Comparison of ENCODE assay signal across 8 cellular contexts in the genomic region with DNA sequence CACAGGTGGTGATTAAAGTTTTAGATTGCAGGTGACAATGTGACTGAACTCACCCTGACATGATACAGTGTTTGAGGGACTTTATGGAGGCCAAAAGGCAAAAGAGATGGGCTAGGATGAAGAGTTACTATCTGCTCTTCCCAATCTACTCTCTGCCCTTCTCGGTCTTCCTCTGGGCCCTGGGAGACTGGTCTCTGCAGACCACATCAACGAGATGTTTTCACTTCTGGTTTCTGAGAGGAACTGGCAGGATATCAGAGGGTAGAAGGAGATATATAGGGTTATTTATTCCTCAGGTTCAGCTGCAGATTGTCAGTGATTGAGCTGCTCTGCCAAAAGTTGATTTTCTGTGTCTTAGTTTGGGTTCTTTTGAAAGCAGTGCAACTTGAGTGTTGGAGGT. TPM values are rescaled to one million over a fixed set of nuclear protein-coding genes. Genes with fewer than 3 reads are reported as not detected.
DNase-seq lines count a peak whose midpoint lies in the region; ATAC-seq and TF ChIP-seq lines count a peak whose summit lies in the region.

No MANE protein-coding gene starts in this region.

- H3K79me1 ChIP-seq in mesenchymal stem cell (replicated peaks; ENCODE audit: low read length, poor library complexity, severe bottlenecking), result no peaks in the 10 kb centered on the region

- no peak overlapping the region for H2BK5ac ChIP-seq in mesenchymal stem cell (ENCODE audit: low read depth, low read length, poor library complexity, severe bottlenecking)

- no peak overlapping the region for H3K18ac ChIP-seq in mesenchymal stem cell (ENCODE audit: low read depth in 1 of 2, low read length in 2 of 2)

- H2BK12ac ChIP-seq in mesenchymal stem cell (ENCODE audit: low read length in 2 of 2), result no peak overlapping the region

- no peak overlapping the region for H2AFZ ChIP-seq in mesenchymal stem cell (ENCODE audit: low read depth, low read length)

- H3K27ac ChIP-seq in CD4-positive, alpha-beta T cell (ENCODE audit: low read depth, low read length), result peak overlapping the region; percentile 5
- H3K27ac ChIP-seq in tibial nerve (no peak overlapping the region), mesenchymal stem cell (ENCODE audit: low read length, poor library complexity, severe bottlenecking) (no peak overlapping the region)

- no peak overlapping the region for H3K4ac ChIP-seq in mesenchymal stem cell (ENCODE audit: low read depth in 1 of 2, low read length in 2 of 2)

- no peak for TF ChIP-seq EP300 in tibial nerve (IDR thresholded peaks at IDR 0.05)

- no peak overlapping the region for H3K4me2 ChIP-seq in mesenchymal stem cell (ENCODE audit: low read length, poor library complexity, severe bottlenecking)

- no peak overlapping the region for H4K91ac ChIP-seq in mesenchymal stem cell (ENCODE audit: low read length)

- no peak overlapping the region for H3K14ac ChIP-seq in mesenchymal stem cell (ENCODE audit: low read length in 2 of 2)

- TF ChIP-seq CTCF in CD4-positive, alpha-beta T cell (IDR thresholded peaks at IDR 0.05), result no peak
- no peak for TF ChIP-seq CTCF in tibial nerve (IDR thresholded peaks at IDR 0.05)

- peak overlapping the region; percentile 69 for H3K4me3 Mint-ChIP-seq in CD4-positive, alpha-beta T cell
- peak overlapping the region; percentile 1 to 58 (median 15) for H3K4me3 Mint-ChIP-seq in T-cell

- H3K36me3 ChIP-seq in tibial nerve (no peaks in the 10 kb centered on the region), mesenchymal stem cell (ENCODE audit: control insufficient read depth in 1 of 2, insufficient read depth in 2 of 2, low read depth in 1 of 2, low read length in 2 of 2) (no peaks in the 10 kb centered on the region)

- no peak overlapping the region for H2AK5ac ChIP-seq in mesenchymal stem cell (ENCODE audit: low read length, severe bottlenecking)

- no peaks in the 10 kb centered on the region for H3K27me3 Mint-ChIP-seq in CD4-positive, alpha-beta T cell
- H3K27me3 Mint-ChIP-seq in T-cell, result no peaks in the 10 kb centered on the region

- H4K8ac ChIP-seq in mesenchymal stem cell (ENCODE audit: low read length), result no peak overlapping the region

- no peaks in the 10 kb centered on the region for H3K27me3 ChIP-seq in CD4-positive, alpha-beta T cell (ENCODE audit: control insufficient read depth, insufficient read depth, low read length)
- no peaks in the 10 kb centered on the region for H3K27me3 ChIP-seq in tibial nerve
- H3K27me3 ChIP-seq in mesenchymal stem cell (ENCODE audit: control insufficient read depth in 1 of 2, insufficient read depth in 1 of 2, low read length in 2 of 2), result no peaks in the 10 kb centered on the region

- TF ChIP-seq POLR2A in tibial nerve (IDR thresholded peaks at IDR 0.05), result no peak

- peaks cover 77% of the 10 kb centered on the region for H3K4me1 Mint-ChIP-seq in CD4-positive, alpha-beta T cell (ENCODE audit: low read depth)
- peaks cover 62 to 75% (median 72%) of the 10 kb centered on the region in 3 donors for H3K4me1 Mint-ChIP-seq in T-cell

- H3K9me3 Mint-ChIP-seq in CD4-positive, alpha-beta T cell, result no peaks in the 10 kb centered on the region
- no peaks in the 10 kb centered on the region for H3K9me3 Mint-ChIP-seq in T-cell

- no peak overlapping the region for H3K9ac ChIP-seq in mesenchymal stem cell (ENCODE audit: low read length)

- H2BK15ac ChIP-seq in mesenchymal stem cell (ENCODE audit: low read depth, poor library complexity, severe bottlenecking), result no peak overlapping the region

- DNase-seq in CD4-positive, alpha-beta T cell, result no peak
- DNase-seq in T-cell (peak in 2 of 34 experiments; percentile 8 to 13), tibial nerve (ENCODE audit: low spot score in 2 of 2) (no peak), mesenchymal stem cell (no peak), DMS79 (lab: John Stamatoyannopoulos, UW) (no peak)
- no peak for DNase-seq in activated CD4-positive, alpha-beta T cell treated with anti-CD3 and anti-CD28 coated beads for 4 hours

- H3K4me1 ChIP-seq in tibial nerve (peaks cover 0 to 14% (median 4%) of the 10 kb centered on the region in 4 donors), mesenchymal stem cell (ENCODE audit: control insufficient read depth, insufficient read depth, low read depth, low read length) (peaks cover 5% of the 10 kb centered on the region)

- peak overlapping the region; percentile 81 for H3K27ac Mint-ChIP-seq in CD4-positive, alpha-beta T cell
- peak overlapping the region; percentile 84 to 89 for H3K27ac Mint-ChIP-seq in T-cell

- H2BK120ac ChIP-seq in mesenchymal stem cell (ENCODE audit: low read depth, low read length), result no peak overlapping the region

- POLR2A ChIA-PET in CD4-positive, alpha-beta T cell (lab: Charles Lee), result interaction anchor here (0.9 to 1.0 kb wide), 2 partner anchors 57 to 285 kb away, joined by 3 read pairs; no protein-coding TSS in a partner anchor
- POLR2A ChIA-PET in T-cell (lab: Charles Lee), result interaction anchor here in 1 of 2 donors (0.6 kb wide), 1 partner anchor 34 kb away, joined by 5 read pairs; no protein-coding TSS in a partner anchor

- ATAC-seq in CD4-positive, alpha-beta T cell (ENCODE audit: poor library complexity), result peak; percentile 54
- ATAC-seq in GM19324 (IDR thresholded peaks at IDR 0.05; ENCODE audit: low FRiP score, unreplicated experiment) (peak; percentile 67), HG03066 (IDR thresholded peaks at IDR 0.05; ENCODE audit: low read depth, unreplicated experiment) (peak; percentile 70), T-cell (replicated peaks in 1 of 4) (peak; percentile 75 to 82 (median 79))

- no peaks in the 10 kb centered on the region for H3K36me3 Mint-ChIP-seq in CD4-positive, alpha-beta T cell (ENCODE audit: low read depth)
- no peaks in the 10 kb centered on the region for H3K36me3 Mint-ChIP-seq in T-cell

- intact Hi-C loops in CD4-positive, alpha-beta T cell (cut with DNase I, micrococcal nuclease), result no loop called here

- H3K4me3 ChIP-seq in tibial nerve (no peak overlapping the region), mesenchymal stem cell (ENCODE audit: insufficient read depth in 1 of 2, low read depth in 1 of 2, low read length in 2 of 2) (no peak overlapping the region)

- H3K9me3 ChIP-seq in CD4-positive, alpha-beta T cell (ENCODE audit: control insufficient read depth, low read length), result no peaks in the 10 kb centered on the region
- H3K9me3 ChIP-seq in tibial nerve, result no peaks in the 10 kb centered on the region
- H3K9me3 ChIP-seq in mesenchymal stem cell (ENCODE audit: control insufficient read depth, low read length), result no peaks in the 10 kb centered on the region

- CTCF ChIA-PET in CD4-positive, alpha-beta T cell (lab: Charles Lee), result no interaction called here
- CTCF ChIA-PET in T-cell (lab: Charles Lee), result interaction anchor here in 1 of 2 donors (1.2 kb wide), 1 partner anchor 198 kb away, joined by 3 read pairs; no protein-coding TSS in a partner anchor

- 58 to 91% methylated on average over 2 of the region's 2 CpGs for WGBS in tibial nerve, 2 donors
- WGBS in mesenchymal stem cell, result 97% methylated on average over 2 of the region's 2 CpGs

- no peak overlapping the region for H3K23ac ChIP-seq in mesenchymal stem cell (ENCODE audit: low read length in 2 of 2)

RNA-seq across cellular contexts. Expression of gene CD44, which starts 32.4 kb away (rescaled TPM):
- 1,000 to 10,000 TPM; 1,283 to 1,330 TPM for total RNA-seq in CD4-positive, alpha-beta T cell
- total RNA-seq in T-cell (1,000 to 10,000 TPM in 1 of 5 donors, 100 to 1,000 TPM in 4; 732 to 1,108 (median 781) TPM), tibial nerve (100 to 1,000 TPM in 1 of 4 donors, 10 to 100 TPM in 3; 67.1 to 180 (median 84.8) TPM)
- 1,373 TPM for polyA plus RNA-seq in mesenchymal stem cell (2013, experiment 1 of 2)
- polyA plus RNA-seq in mesenchymal stem cell (2013, experiment 2 of 2), result 1,315 TPM

Comparison
In these comparisons a context has a peak if more than half of its experiments do, and no peak if none do; other contexts are left out.
1. RNA of gene CD44, which starts 32.4 kb away (total RNA-seq): 1,283 to 1,330 TPM in CD4-positive, alpha-beta T cell and 732 to 1,108 TPM in T-cell; 67.1 to 180 TPM in tibial nerve; every median in the first group is over 4 times any median in the second.
2. Peak in every context shown above with its lines, with median percentiles within 50 percentile points of each other: ATAC-seq.